1 cellular context compared by ENCODE assay signal in the genomic region with DNA sequence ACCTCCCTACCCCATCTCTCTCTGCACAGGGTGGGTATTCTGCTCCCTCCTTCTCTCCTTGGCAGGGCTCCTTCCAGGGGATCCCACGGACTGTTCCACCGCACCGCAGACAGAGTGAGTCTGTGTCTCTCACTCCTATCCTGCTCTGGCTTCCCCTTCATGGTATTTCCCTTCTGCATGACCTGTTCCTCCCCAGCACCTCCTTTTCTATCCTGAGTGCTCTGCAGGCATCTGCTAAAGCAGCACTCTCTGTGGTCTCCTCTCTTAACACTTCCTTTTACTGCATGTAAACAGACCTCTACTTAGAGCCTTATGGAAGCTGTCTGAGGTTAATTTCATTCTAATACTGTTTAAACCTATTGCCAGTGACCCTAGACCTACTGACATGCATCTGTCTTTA.
TF ChIP-seq lines count a peak whose summit lies in the region.

No MANE protein-coding gene starts in this region.

TF ChIP-seq in WTC11, 78 proteins besides CTCF, POLR2A, EP300 and RAD21 (continued from another document):
- TF ChIP-seq NFYB (CRISPR knock-in tag; conservative IDR thresholded peaks at IDR 0.05; ENCODE audit: low read depth) (no peak), ELF4 (CRISPR knock-in tag; IDR thresholded peaks at IDR 0.05; ENCODE audit: low read depth) (no peak), EMX1 (CRISPR knock-in tag; IDR thresholded peaks at IDR 0.05) (no peak), ZNF396 (CRISPR knock-in tag; IDR thresholded peaks at IDR 0.05; ENCODE audit: borderline replicate concordance) (no peak), TEAD1 (CRISPR knock-in tag; IDR thresholded peaks at IDR 0.05) (no peak), MXD4 (CRISPR knock-in tag; IDR thresholded peaks at IDR 0.05; ENCODE audit: borderline replicate concordance) (no peak), MLX (CRISPR knock-in tag; IDR thresholded peaks at IDR 0.05) (no peak), MAX (CRISPR knock-in tag; IDR thresholded peaks at IDR 0.05) (no peak), GRHL2 (CRISPR knock-in tag; IDR thresholded peaks at IDR 0.05; ENCODE audit: insufficient replicate concordance, severe bottlenecking) (no peak)
- TF ChIP-seq, protein P1, sequence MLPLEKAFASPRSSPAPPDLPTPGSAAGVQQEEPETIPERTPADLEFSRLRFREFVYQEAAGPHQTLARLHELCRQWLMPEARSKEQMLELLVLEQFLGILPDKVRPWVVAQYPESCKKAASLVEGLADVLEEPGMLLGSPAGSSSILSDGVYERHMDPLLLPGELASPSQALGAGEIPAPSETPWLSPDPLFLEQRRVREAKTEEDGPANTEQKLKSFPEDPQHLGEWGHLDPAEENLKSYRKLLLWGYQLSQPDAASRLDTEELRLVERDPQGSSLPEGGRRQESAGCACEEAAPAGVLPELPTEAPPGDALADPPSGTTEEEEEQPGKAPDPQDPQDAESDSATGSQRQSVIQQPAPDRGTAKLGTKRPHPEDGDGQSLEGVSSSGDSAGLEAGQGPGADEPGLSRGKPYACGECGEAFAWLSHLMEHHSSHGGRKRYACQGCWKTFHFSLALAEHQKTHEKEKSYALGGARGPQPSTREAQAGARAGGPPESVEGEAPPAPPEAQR (CRISPR knock-in tag; IDR thresholded peaks at IDR 0.05), result no peak
